15 cellular contexts compared by ENCODE assay signal in genomic region chr7:130142654-130143333, GRCh38.
A peak's percentile ranks its signal among the peaks of the same experiment; 100 is the strongest.
DNase-seq lines count a peak whose midpoint lies in the region; ATAC-seq and TF ChIP-seq lines count a peak whose summit lies in the region.
"Had no signal": no experiment of that assay in that cellular context is flagged by ENCODE, and none has a peak within 500 bp of the region (broad histone marks: within the 10 kb centered on the region; RNA-seq: fewer than 3 reads in every experiment).

No MANE protein-coding gene starts in this region.

- H2AFZ ChIP-seq in neural cell (ENCODE audit: low read depth, low read length), result no peak overlapping the region

- H3K27ac ChIP-seq in dorsolateral prefrontal cortex, result peak overlapping the region in 58 of 59 donors; percentile 46 to 100 (median 96)
- peak overlapping the region; percentile 87 for H3K27ac ChIP-seq in neural cell (ENCODE audit: low read length)
- H3K27ac ChIP-seq in vagina, result peak overlapping the region; percentile 84
- H3K27ac ChIP-seq: SK-N-MC had no signal

- no peaks in the 10 kb centered on the region for H3K9me3 ChIP-seq in neural cell (ENCODE audit: low read length)
- H3K9me3 ChIP-seq in vagina, result no peaks in the 10 kb centered on the region
- H3K9me3 ChIP-seq: gastroesophageal sphincter, mucosa of descending colon had no signal

- no peak overlapping the region for H3K27ac Mint-ChIP-seq in stimulated activated naive CD8-positive, alpha-beta T cell treated with anti-CD3 and anti-CD28 coated beads, Interleukin-15, amount 100 ng/mL, for 72 hours
- H3K27ac Mint-ChIP-seq: activated naive CD4-positive, alpha-beta T cell treated with anti-CD3 and anti-CD28 coated beads, Interleukin-2, amount 50 U/mL, for 72 hours had no signal

- intact Hi-C loops in dorsolateral prefrontal cortex (cut with DNase I) (no loop called here), vagina (cut with DNase I) (no loop called here)

- TF ChIP-seq POLR2A in vagina (IDR thresholded peaks at IDR 0.05), result no peak

- no peaks in the 10 kb centered on the region for H3K9me2 ChIP-seq in neural cell (ENCODE audit: insufficient read depth, low read length)

- peak overlapping the region in 1 of 2 donors; percentile 16 for H3K4me3 Mint-ChIP-seq in stimulated activated naive CD8-positive, alpha-beta T cell treated with anti-CD3 and anti-CD28 coated beads, Interleukin-15, amount 100 ng/mL, for 72 hours

- peak overlapping the region; percentile 70 for H3K9ac ChIP-seq in neural cell (ENCODE audit: low read length)

- TF ChIP-seq EP300 in neural cell (conservative IDR thresholded peaks at IDR 0.05; ENCODE audit: poor library complexity, severe bottlenecking), result no peak

- no peaks in the 10 kb centered on the region for H3K9me3 Mint-ChIP-seq in stimulated activated naive CD8-positive, alpha-beta T cell treated with anti-CD3 and anti-CD28 coated beads, Interleukin-15, amount 100 ng/mL, for 72 hours
- H3K9me3 Mint-ChIP-seq: activated naive CD4-positive, alpha-beta T cell treated with anti-CD3 and anti-CD28 coated beads, Interleukin-2, amount 50 U/mL, for 72 hours had no signal

- peak; percentile 30 for ATAC-seq in stimulated activated naive CD8-positive, alpha-beta T cell treated with anti-CD3 and anti-CD28 coated beads, Interleukin-15, amount 100 ng/mL, for 72 hours
- ATAC-seq in stimulated activated naive CD8-positive, alpha-beta T cell treated with anti-CD3 and anti-CD28 coated beads, Interleukin-15, Interleukin-2, amounts not matched to agents 100 U/mL and 50 U/mL, for 24 hours, result no peak
- no peak for ATAC-seq in HG03280 (IDR thresholded peaks at IDR 0.05; ENCODE audit: unreplicated experiment)
- ATAC-seq: activated naive CD4-positive, alpha-beta T cell treated with anti-CD3 and anti-CD28 coated beads, Interleukin-2, amount 50 U/mL, for 72 hours had no signal

- no peak overlapping the region for H3K4me2 ChIP-seq in neural cell (ENCODE audit: low read length)

- no peaks in the 10 kb centered on the region for H3F3A ChIP-seq in neural cell (ENCODE audit: insufficient read depth, low read length, poor library complexity, severe bottlenecking)

- H3K79me2 ChIP-seq in neural cell (replicated peaks; ENCODE audit: insufficient read depth, low read length), result no peaks in the 10 kb centered on the region

- peaks cover 21% of the 10 kb centered on the region for H3K4me1 ChIP-seq in vagina

- no peaks in the 10 kb centered on the region for H4K20me1 ChIP-seq in neural cell (ENCODE audit: insufficient read depth)

- DNase-seq in stimulated activated naive CD8-positive, alpha-beta T cell treated with anti-CD3 and anti-CD28 coated beads, Interleukin-15, amount 100 ng/mL, for 72 hours, result no peak
- DNase-seq in stimulated activated naive CD8-positive, alpha-beta T cell treated with anti-CD3 and anti-CD28 coated beads, Interleukin-15, Interleukin-2, amounts not matched to agents 100 U/mL and 50 U/mL, for 24 hours, result no peak
- DNase-seq in dorsolateral prefrontal cortex, result no peak
- DNase-seq in vagina (ENCODE audit: extremely low spot score in 2 of 2), result no peak
- DNase-seq in KBM-7, result no peak
- no peak for DNase-seq in SHP77 (lab: John Stamatoyannopoulos, UW)
- DNase-seq: central memory CD4-positive, alpha-beta T cell; NCI-H1105 treated with DMSO at 0.1 percent for 48 hours; stimulated activated CD4-positive, alpha-beta T cell treated with anti-CD3 and anti-CD28 coated beads, Interleukin-2, amount 100 ng/mL, for 48 hours had no signal

- H3K4me3 ChIP-seq in dorsolateral prefrontal cortex (peak overlapping the region in 2 of 59 donors; percentile 13 to 69), neural cell (ENCODE audit: low read length) (no peak overlapping the region), vagina (no peak overlapping the region)
- H3K4me3 ChIP-seq: mucosa of descending colon, SK-N-MC had no signal

- H3K27me3 Mint-ChIP-seq in stimulated activated naive CD8-positive, alpha-beta T cell treated with anti-CD3 and anti-CD28 coated beads, Interleukin-15, amount 100 ng/mL, for 72 hours, result peaks cover 17% of the 10 kb centered on the region

- TF ChIP-seq CTCF in dorsolateral prefrontal cortex (IDR thresholded peaks at IDR 0.05 in 54 of 56, conservative IDR thresholded peaks at IDR 0.05 in 2 of 56; ENCODE audit: low read depth in 1 of 56, partially characterized antibody in 56 of 56), result no peak
- no peak for TF ChIP-seq CTCF in neural cell (IDR thresholded peaks at IDR 0.05; ENCODE audit: poor library complexity, severe bottlenecking)
- TF ChIP-seq CTCF in vagina (IDR thresholded peaks at IDR 0.05), result no peak

- H3K36me3 ChIP-seq in neural cell (ENCODE audit: insufficient read depth, low read length) (no peaks in the 10 kb centered on the region), vagina (no peaks in the 10 kb centered on the region)

- H3K27me3 ChIP-seq in dorsolateral prefrontal cortex, result no peaks in the 10 kb centered on the region
- H3K27me3 ChIP-seq in neural cell (ENCODE audit: insufficient read depth, low read depth, low read length), result no peaks in the 10 kb centered on the region
- no peaks in the 10 kb centered on the region for H3K27me3 ChIP-seq in vagina
- H3K27me3 ChIP-seq: gastroesophageal sphincter had no signal

- H3K4me1 Mint-ChIP-seq in stimulated activated naive CD8-positive, alpha-beta T cell treated with anti-CD3 and anti-CD28 coated beads, Interleukin-15, amount 100 ng/mL, for 72 hours, result peaks cover 16% of the 10 kb centered on the region

- TF ChIP-seq RAD21 in neural cell (conservative IDR thresholded peaks at IDR 0.05), result no peak

- in situ Hi-C loops in KBM-7 (cut with MboI; ENCODE audit: low pct_unique_long_range_greater_than_20kb, low sequenced_read_pairs), result no loop called here

TF ChIP-seq in neural cell, 6 proteins besides CTCF, POLR2A, EP300 and RAD21:
- TF ChIP-seq SMC3 (conservative IDR thresholded peaks at IDR 0.05; ENCODE audit: poor library complexity) (no peak), TAF1 (IDR thresholded peaks at IDR 0.05; ENCODE audit: low read depth) (no peak), EZH2 (IDR thresholded peaks at IDR 0.05; ENCODE audit: borderline replicate concordance, insufficient read depth, low read length, poor library complexity, severe bottlenecking) (no peak), REST (IDR thresholded peaks at IDR 0.05; ENCODE audit: borderline replicate concordance) (no peak)
